ENCODE assay signal across 20 cellular contexts in genomic region chr5:135192351-135192750, GRCh38.
A peak's percentile ranks its signal among the peaks of the same experiment; 100 is the strongest.
DNase-seq lines count a peak whose midpoint lies in the region; ATAC-seq and TF ChIP-seq lines count a peak whose summit lies in the region.
"Had no signal": no experiment of that assay in that cellular context is flagged by ENCODE, and none has a peak within 500 bp of the region (broad histone marks: within the 10 kb centered on the region; RNA-seq: fewer than 3 reads in every experiment).

No MANE protein-coding gene starts in this region.

- H3K4me3 ChIP-seq in IMR-90 (ENCODE audit: insufficient read depth, low read depth, low read length), result no peak overlapping the region
- no peak overlapping the region for H3K4me3 ChIP-seq in SJCRH30
- H3K4me3 ChIP-seq in lower lobe of right lung, result no peak overlapping the region
- H3K4me3 ChIP-seq: SJSA1 had no signal

- H4K20me1 ChIP-seq in IMR-90 (ENCODE audit: insufficient read depth, low read length), result no peaks in the 10 kb centered on the region

- in situ Hi-C loops in IMR-90 (cut with MboI; ENCODE audit: low sequenced_read_pairs), result no loop called here

- peak overlapping the region; percentile 19; the same call in 1 of the 2 replicates for H3K14ac ChIP-seq in IMR-90 (replicated peaks; ENCODE audit: low read depth, low read length)

- no peak overlapping the region for H3K9ac ChIP-seq in IMR-90 (ENCODE audit: low read depth, low read length)

- TF ChIP-seq RAD21 in IMR-90 (IDR thresholded peaks at IDR 0.05; ENCODE audit: low read length), result no peak

- peak overlapping the region; percentile 88 for H2AK5ac ChIP-seq in IMR-90 (ENCODE audit: low read depth, low read length)

- TF ChIP-seq CTCF in IMR-90 (conservative IDR thresholded peaks at IDR 0.05; ENCODE audit: low read depth, low read length) (no peak), endothelial cell (IDR thresholded peaks at IDR 0.05; ENCODE audit: unreplicated experiment) (no peak), mesothelial cell of epicardium (IDR thresholded peaks at IDR 0.05; ENCODE audit: unreplicated experiment) (no peak), lower lobe of right lung (IDR thresholded peaks at IDR 0.05) (no peak)

- H3K9me3 ChIP-seq in IMR-90 (ENCODE audit: control insufficient read depth, insufficient read depth, low read length) (no peaks in the 10 kb centered on the region), SJCRH30 (replicated peaks) (0 out of 2 replicates have a peak, but pooled peaks cover 4% of the 10 kb centered on the region), lower lobe of right lung (no peaks in the 10 kb centered on the region)
- H3K9me3 ChIP-seq: BE2C had no signal

- CTCF ChIA-PET in IMR-90 (lab: Yijun Ruan, JAX), result no interaction called here

- H4K8ac ChIP-seq in IMR-90 (ENCODE audit: low read depth in 2 of 2, low read length in 2 of 2), result no peak overlapping the region; a peak in 1 of 4 replicates

- H3K9me3 Mint-ChIP-seq in endothelial cell (ENCODE audit: unreplicated experiment), result no peaks in the 10 kb centered on the region
- peaks cover 14% of the 10 kb centered on the region for H3K9me3 Mint-ChIP-seq in mesothelial cell of epicardium

- peaks cover 6% of the 10 kb centered on the region; the same call in 1 of the 2 replicates for H3K9me1 ChIP-seq in IMR-90 (ENCODE audit: insufficient read depth, low read length)

- dilution Hi-C loops in IMR-90 (cut with HindIII; ENCODE audit: low sequenced_read_pairs, unreplicated experiment), result no loop called here

- no peak overlapping the region for H2AFZ ChIP-seq in IMR-90 (replicated peaks; ENCODE audit: low read length, poor library complexity)

- H3K18ac ChIP-seq in IMR-90 (ENCODE audit: low read depth, low read length), result no peak overlapping the region

- H3K36me3 ChIP-seq in IMR-90 (ENCODE audit: control insufficient read depth, insufficient read depth, low read length) (no peaks in the 10 kb centered on the region), SJCRH30 (no peaks in the 10 kb centered on the region), lower lobe of right lung (no peaks in the 10 kb centered on the region)
- H3K36me3 ChIP-seq: BE2C, SJSA1 had no signal

- H3K4ac ChIP-seq in IMR-90 (ENCODE audit: low read depth, low read length), result peak overlapping the region; percentile 63

- POLR2A ChIA-PET in IMR-90 (lab: Charles Lee; ENCODE audit: unreplicated experiment), result no interaction called here

- no peak overlapping the region for H3K23ac ChIP-seq in IMR-90 (ENCODE audit: low read depth, low read length)

- peak; percentile 2 for DNase-seq in D341Med (ENCODE audit: low spot score)
- no peak for DNase-seq in IMR-90
- DNase-seq in endothelial cell (ENCODE audit: low spot score), result no peak
- DNase-seq in mesothelial cell of epicardium (ENCODE audit: low spot score in 2 of 2, unreplicated experiment in 2 of 2), result no peak
- no peak for DNase-seq in SJCRH30
- DNase-seq in lower lobe of right lung, result no peak
- DNase-seq: BE2C, DMS 273 treated with DMSO at 0.1 percent for 48 hours, DMS79 treated with DMSO at 0.1 percent for 48 hours, GOT3, KBM-7, MM.1S, NCI-H1048, NCI-H1436 treated with DMSO at 0.1 percent for 48 hours, NCI-H1930, NCI-H2227 treated with DMSO at 0.1 percent for 48 hours, NCI-H524, NCI-H82 had no signal

- peaks cover 19% of the 10 kb centered on the region for H3K4me1 ChIP-seq in IMR-90 (ENCODE audit: control insufficient read depth, insufficient read depth, low read length)
- no peaks in the 10 kb centered on the region for H3K4me1 ChIP-seq in SJCRH30
- H3K4me1 ChIP-seq in lower lobe of right lung, result peaks cover 8% of the 10 kb centered on the region
- H3K4me1 ChIP-seq: BE2C had no signal

- H3K79me1 ChIP-seq in IMR-90 (ENCODE audit: low read depth in 1 of 2, low read length in 2 of 2), result 0 out of 4 replicates have a peak, but pooled peaks cover 0 to 3% of the 10 kb centered on the region in 2 experiments

- no peak for TF ChIP-seq POLR2A in IMR-90 (IDR thresholded peaks at IDR 0.05; ENCODE audit: low read depth, low read length)

- BruUV-seq in IMR-90 (replicated peaks; lab: Mats Ljungman, UMichigan), result no TSS peak

- H3K27me3 ChIP-seq in IMR-90 (ENCODE audit: control insufficient read depth, insufficient read depth, low read length) (no peaks in the 10 kb centered on the region), SJCRH30 (no peaks in the 10 kb centered on the region), lower lobe of right lung (ENCODE audit: low read depth) (peaks cover 41% of the 10 kb centered on the region)
- H3K27me3 ChIP-seq: BE2C had no signal

- H3K27ac ChIP-seq in IMR-90 (ENCODE audit: insufficient read depth, low read length), result no peak overlapping the region
- no peak overlapping the region for H3K27ac ChIP-seq in SJCRH30
- H3K27ac ChIP-seq in lower lobe of right lung, result no peak overlapping the region
- H3K27ac ChIP-seq: SJSA1 had no signal

- H3K56ac ChIP-seq in IMR-90 (ENCODE audit: extremely low read depth, insufficient read depth, low read length), result no peak overlapping the region

- intact Hi-C loops in IMR-90 (cut with micrococcal nuclease), result loop anchor here (5.0 kb wide), 2 partner anchors 140 to 285 kb away; partner anchors contain the start of gene PCBD2
- intact Hi-C loops in lower lobe of right lung (cut with DNase I), result no loop called here

- 100% methylated on average over 3 of the region's 7 CpGs; no CpG with 5 or more reads in 1 of the 2 experiments for whole genome bisulfite sequencing in IMR-90 (ENCODE audit: extremely low coverage in 2 of 2, insufficient read length in 1 of 2), 2 experiments

- H3K27ac Mint-ChIP-seq in endothelial cell (ENCODE audit: unreplicated experiment) (no peak overlapping the region), mesothelial cell of epicardium (peak overlapping the region; percentile 83)

- H3K36me3 Mint-ChIP-seq in endothelial cell (ENCODE audit: low read depth, unreplicated experiment), result no peaks in the 10 kb centered on the region
- peaks cover 6% of the 10 kb centered on the region for H3K36me3 Mint-ChIP-seq in mesothelial cell of epicardium

- no peak overlapping the region for H2BK5ac ChIP-seq in IMR-90 (ENCODE audit: low read depth, low read length, poor library complexity, severe bottlenecking)

- H2AK9ac ChIP-seq in IMR-90 (replicated peaks; ENCODE audit: low read depth, low read length, poor library complexity), result no peak overlapping the region

- H3K4me3 Mint-ChIP-seq in endothelial cell (ENCODE audit: unreplicated experiment) (peak overlapping the region; percentile 0), mesothelial cell of epicardium (no peak overlapping the region)

- no peak overlapping the region for H3K4me2 ChIP-seq in IMR-90 (ENCODE audit: low read depth, low read length)

- ATAC-seq in IMR-90 (ENCODE audit: low read depth) (no peak), lower lobe of right lung (no peak), HG02970 (IDR thresholded peaks at IDR 0.05; ENCODE audit: low FRiP score, unreplicated experiment) (no peak)

- H3K4me1 Mint-ChIP-seq in endothelial cell (ENCODE audit: unreplicated experiment) (peaks cover 2% of the 10 kb centered on the region), mesothelial cell of epicardium (peaks cover 44% of the 10 kb centered on the region)

- peak overlapping the region; percentile 50; the same call in 1 of the 2 replicates for H4K91ac ChIP-seq in IMR-90 (ENCODE audit: insufficient read depth, low read depth, low read length)

- peak overlapping the region; percentile 88; the same call in 1 of the 2 replicates for H2BK120ac ChIP-seq in IMR-90 (ENCODE audit: low read depth, low read length)

- H2BK20ac ChIP-seq in IMR-90 (ENCODE audit: low read depth, low read length), result peak overlapping the region; percentile 70; the same call in 1 of the 2 replicates

- no peak overlapping the region for H4K5ac ChIP-seq in IMR-90 (ENCODE audit: low read depth, low read length)

- H3K27me3 Mint-ChIP-seq in endothelial cell (ENCODE audit: unreplicated experiment) (peaks cover 2% of the 10 kb centered on the region), mesothelial cell of epicardium (ENCODE audit: low read depth) (peaks cover 43% of the 10 kb centered on the region)

- 0 out of 3 replicates have a peak overlapping the region, but pooled peaks have one; percentile 63 for H2BK15ac ChIP-seq in IMR-90 (ENCODE audit: low read depth, low read length)

TF ChIP-seq in IMR-90, 13 proteins besides CTCF, POLR2A, EP300 and RAD21:
- no peak for TF ChIP-seq BHLHE40 (IDR thresholded peaks at IDR 0.05; ENCODE audit: low read depth, low read length)
- TF ChIP-seq RCOR1 (IDR thresholded peaks at IDR 0.05; ENCODE audit: insufficient replicate concordance, low read length), result no peak
- no peak for TF ChIP-seq NFE2L2 (IDR thresholded peaks at IDR 0.05; ENCODE audit: low read depth, low read length)
- no peak for TF ChIP-seq FOS (IDR thresholded peaks at IDR 0.05; ENCODE audit: low read depth, low read length)
- no peak for TF ChIP-seq MAZ (IDR thresholded peaks at IDR 0.05; ENCODE audit: borderline replicate concordance, low read depth, low read length)
- TF ChIP-seq ELK1 (IDR thresholded peaks at IDR 0.05; ENCODE audit: borderline replicate concordance, low read depth, low read length), result no peak
- no peak for TF ChIP-seq RFX5 (IDR thresholded peaks at IDR 0.05; ENCODE audit: low read depth, low read length)
- TF ChIP-seq CEBPB (IDR thresholded peaks at IDR 0.05; ENCODE audit: low read depth, low read length), result no peak
- no peak for TF ChIP-seq USF2 (IDR thresholded peaks at IDR 0.05; ENCODE audit: low read depth, low read length)
- TF ChIP-seq CHD1 (IDR thresholded peaks at IDR 0.05; ENCODE audit: low read depth, low read length), result no peak
- no peak for TF ChIP-seq MAFK (IDR thresholded peaks at IDR 0.05; ENCODE audit: low read depth, low read length)
- TF ChIP-seq MXI1 (IDR thresholded peaks at IDR 0.05; ENCODE audit: borderline replicate concordance, low read depth, low read length), result no peak
- no peak for TF ChIP-seq SMC3 (IDR thresholded peaks at IDR 0.05; ENCODE audit: low read depth, low read length)
